ENCODE assay signal across 25 cellular contexts in genomic region chr13:103229674-103230073, GRCh38.
"Had no signal": no experiment of that assay in that cellular context is flagged by ENCODE, and none has a peak within 500 bp of the region (broad histone marks: within the 10 kb centered on the region; RNA-seq: fewer than 3 reads in every experiment).

No MANE protein-coding gene starts in this region.

- DNase-seq: activated CD4-positive, alpha-beta memory T cell treated with anti-CD3 and anti-CD28 coated beads, Interleukin-2, amount 10 ng/mL, durations not matched to agents 7 days and 5 days; activated CD4-positive, alpha-beta T cell treated with anti-CD3 and anti-CD28 coated beads for 36 hours; activated CD4-positive, alpha-beta T cell treated with anti-CD3 and anti-CD28 coated beads, Interleukin-2, amount 10 ng/mL, durations not matched to agents 24 days and 14 days; activated CD4-positive, alpha-beta T cell treated with anti-CD3 and anti-CD28 coated beads, Interleukin-2, amount 50 U/mL, for 4 hours; activated CD4-positive, CD25-positive, alpha-beta regulatory T cell; activated CD4-positive, CD25-positive, alpha-beta regulatory T cell treated with anti-CD3 and anti-CD28 coated beads, Interleukin-2, amount 50 U/mL, for 72 hours; activated CD8-positive, alpha-beta memory T cell treated with anti-CD3 and anti-CD28 coated beads, Interleukin-2, amount 50 U/mL, for 48 hours; activated effector memory CD4-positive, alpha-beta T cell treated with Interleukin-2 at 50 U/mL for 16 hours; activated gamma-delta T cell treated with Interleukin-2 at 50 U/mL for 16 hours; activated naive CD4-positive, alpha-beta T cell treated with anti-CD3 and anti-CD28 coated beads, Interleukin-2, amount 50 U/mL, for 16 hours; activated naive CD4-positive, alpha-beta T cell treated with Interleukin-2 at 50 U/mL for 16 hours; activated T-cell treated with anti-CD3 and anti-CD28 coated beads for 4 hours; activated T-cell treated with anti-CD3 and anti-CD28 coated beads, Interleukin-2, amount 50 U/mL, for 24 hours; activated T-cell treated with anti-CD3 and anti-CD28 coated beads, Interleukin-2, amount 50 U/mL, for 72 hours; amniotic stem cell; anterior cingulate cortex; brain microvascular endothelial cell; cortex of kidney; dermis blood vessel endothelial cell; effector CD4-positive, alpha-beta T cell; effector memory CD8-positive, alpha-beta T cell; esophagus squamous epithelium; head of caudate nucleus; T-helper 2 cell had no signal

- ATAC-seq: activated CD4-positive, alpha-beta T cell treated with anti-CD3 and anti-CD28 coated beads for 36 hours; activated T-cell treated with anti-CD3 and anti-CD28 coated beads, Interleukin-2, amount 50 U/mL, for 72 hours; activated T-helper 17 cell treated with anti-CD3 and anti-CD28 coated beads, Interleukin-2, amount 50 U/mL, for 72 hours; effector memory CD8-positive, alpha-beta T cell had no signal
